ENCODE assay signal across 24 cellular contexts in the genomic region with DNA sequence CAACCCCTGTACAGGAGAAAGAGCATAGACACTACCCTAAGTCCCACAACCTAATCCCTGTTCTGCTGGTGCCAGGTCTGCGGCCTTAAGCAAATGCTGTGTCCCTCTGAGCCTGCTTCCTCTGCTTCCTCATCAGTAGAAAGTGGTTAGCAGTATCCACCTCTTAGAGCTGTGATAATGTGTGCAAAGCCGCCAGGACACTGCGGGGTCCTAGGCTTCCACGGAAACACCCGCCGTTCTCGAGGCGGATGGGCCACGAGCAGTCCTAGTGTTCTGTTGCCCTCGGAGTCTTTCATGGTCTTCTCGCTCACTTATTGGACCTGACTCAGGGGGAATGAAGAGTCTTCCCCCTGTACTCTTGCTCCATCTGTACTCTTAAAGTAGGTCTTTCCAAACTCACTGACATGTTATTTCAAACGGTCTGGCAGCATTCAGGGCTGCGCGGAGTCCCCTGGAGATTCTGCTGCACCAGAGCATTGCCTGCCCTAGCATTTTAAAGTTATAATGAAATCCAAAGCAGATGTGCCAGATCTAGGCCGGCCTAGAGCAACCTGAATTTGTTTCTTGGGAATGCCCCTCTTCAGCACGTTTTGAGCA.
"Had no signal": no experiment of that assay in that cellular context is flagged by ENCODE, and none has a peak within 500 bp of the region (broad histone marks: within the 10 kb centered on the region; RNA-seq: fewer than 3 reads in every experiment).

No MANE protein-coding gene starts in this region.

- DNase-seq: activated CD4-positive, alpha-beta T cell treated with anti-CD3 and anti-CD28 coated beads for 48 hours; activated CD4-positive, alpha-beta T cell treated with anti-CD3 and anti-CD28 coated beads, Interleukin-2, amount 50 U/mL, for 4 hours; activated gamma-delta T cell treated with Interleukin-2 at 50 U/mL for 16 hours; activated naive CD4-positive, alpha-beta T cell treated with anti-CD3 and anti-CD28 coated beads, Interleukin-2, amount 10 ng/mL, durations not matched to agents 7 days and 5 days; activated naive CD8-positive, alpha-beta T cell treated with anti-CD3 and anti-CD28 coated beads for 36 hours; activated T-cell treated with anti-CD3 and anti-CD28 coated beads for 4 hours; activated T-cell treated with anti-CD3 and anti-CD28 coated beads, Interleukin-2, amount 50 U/mL, for 48 hours; anterior cingulate cortex; caudate nucleus; IMR-90; Kasumi-1; KBM-7; NCI-H1105 treated with DMSO at 0.1 percent for 48 hours; NCI-H1930; NCI-H2107; NCI-H2171 treated with DMSO at 0.1 percent for 48 hours; NCI-H226; NCI-H526 treated with DMSO at 0.1 percent for 48 hours; SHP77 had no signal

- H3K27me3 Mint-ChIP-seq: activated T-helper 17 cell treated with anti-CD3 and anti-CD28 coated beads, Interleukin-2, amount 50 U/mL, for 72 hours had no signal

- H3K36me3 ChIP-seq: adrenal gland, SJSA1 had no signal

- H3K9me3 ChIP-seq: adrenal gland, SJSA1 had no signal

- H3K4me1 ChIP-seq: adrenal gland, SJSA1 had no signal

- H3K4me1 Mint-ChIP-seq: activated T-helper 17 cell treated with anti-CD3 and anti-CD28 coated beads, Interleukin-2, amount 50 U/mL, for 72 hours had no signal

- ATAC-seq: activated CD4-positive, CD25-positive, alpha-beta regulatory T cell treated with anti-CD3 and anti-CD28 coated beads, Interleukin-2, amount 50 U/mL, for 24 hours; activated T-helper 17 cell treated with anti-CD3 and anti-CD28 coated beads, Interleukin-2, amount 50 U/mL, for 72 hours had no signal

- H3K27ac ChIP-seq: adrenal gland, SJSA1 had no signal

- H3K27me3 ChIP-seq: adrenal gland, SJSA1 had no signal

- H3K36me3 Mint-ChIP-seq: activated naive CD4-positive, alpha-beta T cell treated with anti-CD3 and anti-CD28 coated beads, Interleukin-2, amount 10 ng/mL, durations not matched to agents 7 days and 5 days; activated naive CD8-positive, alpha-beta T cell treated with anti-CD3 and anti-CD28 coated beads for 36 hours had no signal

- H3K9me3 Mint-ChIP-seq: activated naive CD4-positive, alpha-beta T cell treated with anti-CD3 and anti-CD28 coated beads, Interleukin-2, amount 10 ng/mL, durations not matched to agents 7 days and 5 days; activated naive CD8-positive, alpha-beta T cell treated with anti-CD3 and anti-CD28 coated beads for 36 hours; activated T-helper 17 cell treated with anti-CD3 and anti-CD28 coated beads, Interleukin-2, amount 50 U/mL, for 72 hours had no signal

- H3K27ac Mint-ChIP-seq: activated naive CD4-positive, alpha-beta T cell treated with anti-CD3 and anti-CD28 coated beads, Interleukin-2, amount 10 ng/mL, durations not matched to agents 7 days and 5 days; activated naive CD8-positive, alpha-beta T cell treated with anti-CD3 and anti-CD28 coated beads for 36 hours; activated T-helper 17 cell treated with anti-CD3 and anti-CD28 coated beads, Interleukin-2, amount 50 U/mL, for 72 hours; T-helper 1 cell treated with Interleukin-12 subunit alpha and Interleukin-12 subunit beta and Interleukin-4 antibody, amounts not matched to agents 30 μg/mL and 1 μg/mL, for 36 hours had no signal

- H3K4me3 Mint-ChIP-seq: activated naive CD4-positive, alpha-beta T cell treated with anti-CD3 and anti-CD28 coated beads, Interleukin-2, amount 10 ng/mL, durations not matched to agents 7 days and 5 days; activated naive CD8-positive, alpha-beta T cell treated with anti-CD3 and anti-CD28 coated beads for 36 hours; activated T-helper 17 cell treated with anti-CD3 and anti-CD28 coated beads, Interleukin-2, amount 50 U/mL, for 72 hours; T-helper 1 cell treated with Interleukin-12 subunit alpha and Interleukin-12 subunit beta and Interleukin-4 antibody, amounts not matched to agents 30 μg/mL and 1 μg/mL, for 36 hours had no signal

- H3K4me3 ChIP-seq: adrenal gland, SJSA1 had no signal
